ENCODE assay signal across 21 cellular contexts in the genomic region with DNA sequence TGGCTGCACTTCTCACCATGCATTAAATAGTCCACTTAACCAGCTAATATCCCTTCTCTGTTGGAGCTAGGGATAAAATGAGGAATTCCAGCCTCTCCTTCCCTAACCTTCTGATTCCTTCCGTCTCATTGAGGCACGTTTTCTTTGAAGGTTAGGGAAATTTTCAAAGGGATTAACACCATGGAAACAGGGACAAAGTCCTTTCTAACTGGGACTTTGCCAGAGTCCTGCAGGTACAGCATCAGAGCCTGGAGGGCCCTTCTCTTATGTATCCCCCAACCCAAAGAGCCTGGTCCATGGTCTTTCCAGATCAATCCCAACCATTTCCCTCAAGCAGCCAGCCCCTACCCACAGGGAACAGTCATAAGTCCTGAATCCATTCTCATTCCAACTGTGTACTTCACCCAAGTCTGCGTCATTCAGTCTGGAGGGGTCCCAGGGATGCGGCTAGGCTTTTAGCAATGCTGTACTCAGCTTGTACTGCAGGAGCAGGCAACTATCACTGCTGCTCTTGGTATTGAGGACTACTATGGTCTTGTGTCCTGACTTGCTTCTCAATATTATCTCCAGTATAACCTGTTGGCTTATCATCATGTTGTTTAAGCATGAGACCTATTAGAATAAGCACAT. TPM values are rescaled to one million over a fixed set of nuclear protein-coding genes. Genes with fewer than 3 reads are reported as not detected.
DNase-seq lines count a peak whose midpoint lies in the region; ATAC-seq and TF ChIP-seq lines count a peak whose summit lies in the region.
"Had no signal": no experiment of that assay in that cellular context is flagged by ENCODE, and none has a peak within 500 bp of the region (broad histone marks: within the 10 kb centered on the region; RNA-seq: fewer than 3 reads in every experiment).

No MANE protein-coding gene starts in this region.

- no peaks in the 10 kb centered on the region for H4K20me1 ChIP-seq in neural progenitor cell (ENCODE audit: low read depth)

- H3K27ac Mint-ChIP-seq in neural progenitor cell: peak overlapping the region; percentile 7
- H3K27ac Mint-ChIP-seq: T-cell had no signal

- intact Hi-C loops in sciatic nerve (cut with DNase I): loop anchor here (5.0 kb wide), 1 partner anchor 106 kb away; no protein-coding TSS in a partner anchor

- no peaks in the 10 kb centered on the region for H3K36me3 Mint-ChIP-seq in neural progenitor cell
- H3K36me3 Mint-ChIP-seq: T-cell had no signal

- peaks cover 10% of the 10 kb centered on the region for H3K4me1 ChIP-seq in neural progenitor cell

- H3K79me2 ChIP-seq in neural progenitor cell (ENCODE audit: low read depth): no peaks in the 10 kb centered on the region

- H3K27ac ChIP-seq in neural progenitor cell (peak overlapping the region; percentile 58), WERI-Rb-1 (no peak overlapping the region)
- H3K27ac ChIP-seq: C4-2B, SK-N-MC had no signal

- no peaks in the 10 kb centered on the region for H3K27me3 ChIP-seq in neural progenitor cell
- no peaks in the 10 kb centered on the region for H3K27me3 ChIP-seq in WERI-Rb-1 (ENCODE audit: insufficient read depth, low read depth, severe bottlenecking)

- peaks cover 9% of the 10 kb centered on the region for H3F3A ChIP-seq in neural progenitor cell (ENCODE audit: low read depth)

- H3K4me1 Mint-ChIP-seq in neural progenitor cell: peaks cover 15% of the 10 kb centered on the region
- H3K4me1 Mint-ChIP-seq: T-cell had no signal

- no peak overlapping the region for H3K9ac ChIP-seq in neural progenitor cell

- no peak for ATAC-seq in sciatic nerve
- ATAC-seq: Right ventricle myocardium inferior, T-cell had no signal

- no peak overlapping the region for H3K4me3 Mint-ChIP-seq in neural progenitor cell
- H3K4me3 Mint-ChIP-seq: T-cell had no signal

- no peaks in the 10 kb centered on the region for H3K9me3 ChIP-seq in neural progenitor cell (ENCODE audit: low read depth)
- H3K9me3 ChIP-seq in WERI-Rb-1 (ENCODE audit: severe bottlenecking): no peaks in the 10 kb centered on the region

- H3K4me2 ChIP-seq in neural progenitor cell: peak overlapping the region; percentile 49

- H3K27me3 Mint-ChIP-seq in neural progenitor cell (ENCODE audit: insufficient read depth, low read depth): peaks cover 6% of the 10 kb centered on the region

- DNase-seq in AG10803 (ENCODE audit: low read depth): peak; percentile 34
- peak; percentile 25 for DNase-seq in LoVo (ENCODE audit: low spot score)
- peak; percentile 61 for DNase-seq in fibroblast of peridontal ligament (ENCODE audit: extremely low read depth)
- peak; percentile 52 for DNase-seq in neural progenitor cell (ENCODE audit: low spot score)
- DNase-seq in AML-193 (lab: John Stamatoyannopoulos, UW): no peak
- DNase-seq in midbrain (lab: John Stamatoyannopoulos, UW): no peak
- no peak for DNase-seq in WERI-Rb-1
- DNase-seq in sciatic nerve (ENCODE audit: low spot score): no peak
- DNase-seq: COR-L47, DMS153, GOT3, KG1, NCI-H1105, NCI-H1694 treated with DMSO at 0.1 percent for 48 hours, NCI-H2107, NCI-H2227 treated with DMSO at 0.1 percent for 48 hours, NCI-H524, T-cell had no signal

- peaks cover 16% of the 10 kb centered on the region for H3K9me3 Mint-ChIP-seq in neural progenitor cell
- H3K9me3 Mint-ChIP-seq: T-cell had no signal

- no peak overlapping the region for H3K4me3 ChIP-seq in AG10803 (ENCODE audit: low read length)
- no peak overlapping the region for H3K4me3 ChIP-seq in neural progenitor cell
- H3K4me3 ChIP-seq in WERI-Rb-1 (ENCODE audit: low read depth, low read length): no peak overlapping the region
- H3K4me3 ChIP-seq: SK-N-MC had no signal

- no peaks in the 10 kb centered on the region for H3K36me3 ChIP-seq in neural progenitor cell
- no peaks in the 10 kb centered on the region for H3K36me3 ChIP-seq in WERI-Rb-1

- no peak for TF ChIP-seq CTCF in AG10803 (conservative IDR thresholded peaks at IDR 0.05; ENCODE audit: low read length)
- no peak for TF ChIP-seq CTCF in neural progenitor cell (IDR thresholded peaks at IDR 0.05)
- TF ChIP-seq CTCF in WERI-Rb-1 (IDR thresholded peaks at IDR 0.05; ENCODE audit: low read depth, low read length): no peak

- H2AFZ ChIP-seq in neural progenitor cell (replicated peaks): peak overlapping the region; percentile 26

RNA-seq across cellular contexts. Expression of gene CROT, which starts 34.6 kb away (rescaled TPM):
- 24.7 and 53.4 TPM in 2 replicates for total RNA-seq in neural progenitor cell (ENCODE audit: low replicate concordance)
- total RNA-seq in sciatic nerve: 13.1 TPM

Comparison
In these comparisons a context has a peak if more than half of its experiments do, and no peak if none do; other contexts are left out.
1. DNase-seq: peak in AG10803 (single experiment), LoVo (single experiment), fibroblast of peridontal ligament (single experiment) and neural progenitor cell (single experiment); none in AML-193 (0 of 2), midbrain (single experiment), WERI-Rb-1 (single experiment) and sciatic nerve (single experiment).